In genomic region chr12:56042430-56043203, GRCh38 we compare ENCODE assay signal across 8 cellular contexts.
A peak's percentile ranks its signal among the peaks of the same experiment; 100 is the strongest.
DNase-seq lines count a peak whose midpoint lies in the region; ATAC-seq and TF ChIP-seq lines count a peak whose summit lies in the region.

No MANE protein-coding gene starts in this region.

- no peaks in the 10 kb centered on the region for H3K9me3 ChIP-seq in muscle layer of colon (ENCODE audit: low read length)

- H3K27me3 Mint-ChIP-seq in central memory CD8-positive, alpha-beta T cell: no peaks in the 10 kb centered on the region

- H3K4me2 ChIP-seq in KMS-11: peak overlapping the region; percentile 93

- H3K36me3 Mint-ChIP-seq in central memory CD8-positive, alpha-beta T cell (ENCODE audit: insufficient read depth): peaks cover 50% of the 10 kb centered on the region

- H3K4me3 ChIP-seq in ACC112 (ENCODE audit: low read depth, low read length) (peak overlapping the region; percentile 93), KMS-11 (IDR thresholded peaks at IDR 0.05; ENCODE audit: insufficient read depth, low read depth, low read length) (peak overlapping the region; percentile 93), muscle layer of colon (ENCODE audit: low read depth in 1 of 2, low read length in 2 of 2) (peak overlapping the region; percentile 63 to 94)

- H4K20me1 ChIP-seq in KMS-11 (ENCODE audit: insufficient read depth): peaks cover 7% of the 10 kb centered on the region; the same call in 1 of the 2 replicates

- no peaks in the 10 kb centered on the region for H3K9me3 Mint-ChIP-seq in central memory CD8-positive, alpha-beta T cell

- peaks cover 23% of the 10 kb centered on the region for H3K4me1 ChIP-seq in ACC112 (ENCODE audit: control insufficient read depth, insufficient read depth, low read length, unreplicated experiment)
- peaks cover 38% of the 10 kb centered on the region for H3K4me1 ChIP-seq in KMS-11 (ENCODE audit: low read depth, poor library complexity, severe bottlenecking)
- H3K4me1 ChIP-seq in muscle layer of colon (ENCODE audit: insufficient read depth, low read length): peaks cover 21% of the 10 kb centered on the region

- no peak for ATAC-seq in central memory CD8-positive, alpha-beta T cell (replicated peaks; ENCODE audit: extremely low read depth, poor library complexity, severe bottlenecking)
- no peak for ATAC-seq in HG03469 (IDR thresholded peaks at IDR 0.05; ENCODE audit: unreplicated experiment)

- TF ChIP-seq CTCF in KMS-11 (conservative IDR thresholded peaks at IDR 0.05; ENCODE audit: low read depth, low read length): no peak

- H3K36me3 ChIP-seq in ACC112 (ENCODE audit: insufficient read depth, low read length) (peaks cover 22% of the 10 kb centered on the region), KMS-11 (ENCODE audit: insufficient read depth) (peaks cover 30% of the 10 kb centered on the region; the same call in 1 of the 2 replicates), muscle layer of colon (ENCODE audit: insufficient read depth, low read length) (peaks cover 30% of the 10 kb centered on the region)

- H3K79me2 ChIP-seq in ACC112 (ENCODE audit: control insufficient read depth, insufficient read depth, low read length, unreplicated experiment) (peaks cover 23% of the 10 kb centered on the region), KMS-11 (ENCODE audit: insufficient read depth, low read depth) (peaks cover 33% of the 10 kb centered on the region)

- peak overlapping the region; percentile 92 for H3K27ac Mint-ChIP-seq in central memory CD8-positive, alpha-beta T cell (ENCODE audit: low read depth)

- H3K9ac ChIP-seq in KMS-11 (peak overlapping the region; percentile 68), muscle layer of colon (ENCODE audit: low read length) (peak overlapping the region; percentile 92)

- H3K27ac ChIP-seq in ACC112 (ENCODE audit: low read depth, low read length) (peak overlapping the region; percentile 94; the same call in 1 of the 2 replicates), KMS-11 (peak overlapping the region; percentile 58), muscle layer of colon (ENCODE audit: low read depth, low read length) (peak overlapping the region; percentile 99)

- H3K4me3 Mint-ChIP-seq in central memory CD8-positive, alpha-beta T cell: peak overlapping the region; percentile 88

- H3K27me3 ChIP-seq in ACC112 (ENCODE audit: insufficient read depth, low read length): no peaks in the 10 kb centered on the region
- H3K27me3 ChIP-seq in KMS-11 (ENCODE audit: insufficient read depth, low read depth): no peaks in the 10 kb centered on the region
- no peaks in the 10 kb centered on the region for H3K27me3 ChIP-seq in muscle layer of colon (ENCODE audit: control insufficient read depth in 1 of 2, insufficient read depth in 2 of 2, low read length in 2 of 2)

- DNase-seq in central memory CD8-positive, alpha-beta T cell (ENCODE audit: low spot score in 2 of 2): no peak
- DNase-seq in effector CD8-positive, alpha-beta T cell (lab: John Stamatoyannopoulos, UW): no peak
- DNase-seq in T1000 (lab: John Stamatoyannopoulos, UW): no peak
- no peak for DNase-seq in NCI-H446 treated with DMSO at 0.1 percent for 48 hours (lab: John Stamatoyannopoulos, UW)

- peaks cover 23% of the 10 kb centered on the region for H3K4me1 Mint-ChIP-seq in central memory CD8-positive, alpha-beta T cell

- no peak overlapping the region for H2AFZ ChIP-seq in ACC112 (ENCODE audit: low read length, unreplicated experiment)
- H2AFZ ChIP-seq in KMS-11 (ENCODE audit: low read depth): peak overlapping the region; percentile 68
